Comparison of ENCODE assay signal across 21 cellular contexts in genomic region chr6:397056-397455, GRCh38. TPM values are rescaled to one million over a fixed set of nuclear protein-coding genes. Genes with fewer than 3 reads are reported as not detected.
DNase-seq lines count a peak whose midpoint lies in the region; ATAC-seq and TF ChIP-seq lines count a peak whose summit lies in the region.
"Had no signal": no experiment of that assay in that cellular context is flagged by ENCODE, and none has a peak within 500 bp of the region (broad histone marks: within the 10 kb centered on the region; RNA-seq: fewer than 3 reads in every experiment).

No MANE protein-coding gene starts in this region.

- H3K4me1 Mint-ChIP-seq in activated naive CD4-positive, alpha-beta T cell treated with anti-CD3 and anti-CD28 coated beads, Interleukin-2, amount 10 ng/mL, durations not matched to agents 7 days and 5 days: peaks cover 75% of the 10 kb centered on the region
- H3K4me1 Mint-ChIP-seq in activated T-helper 2 cell treated with anti-CD3 and anti-CD28 coated beads, Interferon-gamma antibody, Interleukin-2, Interleukin-4, amounts not matched to agents 10 μg/mL and 5 μg/mL and 100 μg/mL, durations not matched to agents 14 hours and 24 hours and 36 hours (ENCODE audit: low read depth): peaks cover 60% of the 10 kb centered on the region
- H3K4me1 Mint-ChIP-seq in stimulated activated naive B cell treated with anti-CD40 and anti-IgM and Interleukin-4, amounts not matched to agents 10 μg/mL and 1 μg/mL and 100 μg/mL, for 72 hours: peaks cover 55 to 83% of the 10 kb centered on the region in 2 donors

- H3K27ac Mint-ChIP-seq in activated naive CD4-positive, alpha-beta T cell treated with anti-CD3 and anti-CD28 coated beads, Interleukin-2, amount 10 ng/mL, durations not matched to agents 7 days and 5 days: peak overlapping the region; percentile 92
- H3K27ac Mint-ChIP-seq in activated T-helper 2 cell treated with anti-CD3 and anti-CD28 coated beads, Interferon-gamma antibody, Interleukin-2, Interleukin-4, amounts not matched to agents 10 μg/mL and 5 μg/mL and 100 μg/mL, durations not matched to agents 14 hours and 24 hours and 36 hours: peak overlapping the region; percentile 75
- peak overlapping the region; percentile 93 for H3K27ac Mint-ChIP-seq in stimulated activated naive B cell treated with anti-CD40 and anti-IgM and Interleukin-4, amounts not matched to agents 10 μg/mL and 1 μg/mL and 100 μg/mL, for 72 hours

- peaks cover 79% of the 10 kb centered on the region for H3K4me1 ChIP-seq in KMS-11 (ENCODE audit: low read depth, poor library complexity, severe bottlenecking)

- H3K27me3 ChIP-seq in KMS-11 (ENCODE audit: insufficient read depth, low read depth): peaks cover 3% of the 10 kb centered on the region; the same call in 1 of the 2 replicates
- H3K27me3 ChIP-seq: testis had no signal

- TF ChIP-seq CTCF in KMS-11 (conservative IDR thresholded peaks at IDR 0.05; ENCODE audit: low read depth, low read length): no peak

- intact Hi-C loops in activated T-helper 2 cell treated with anti-CD3 and anti-CD28 coated beads, Interferon-gamma antibody, Interleukin-2, Interleukin-4, amounts not matched to agents 10 μg/mL and 5 μg/mL and 100 μg/mL, durations not matched to agents 14 hours and 24 hours and 36 hours (cut with micrococcal nuclease): no loop called here

- CTCF ChIA-PET in activated naive CD4-positive, alpha-beta T cell treated with anti-CD3 and anti-CD28 coated beads, Interleukin-2, amount 10 ng/mL, durations not matched to agents 7 days and 5 days (lab: Charles Lee): interaction anchor here (1.0 to 1.4 kb wide), 3 partner anchors 11 to 325 kb away, joined by 4 to 10 read pairs (median 4); no protein-coding TSS in a partner anchor

- H3K9ac ChIP-seq in KMS-11: peak overlapping the region; percentile 98; the same call in 1 of the 2 replicates

- peak overlapping the region; percentile 88 for H3K27ac ChIP-seq in KMS-11
- H3K27ac ChIP-seq: breast epithelium, heart left ventricle, neutrophil, testis had no signal

- ATAC-seq in stimulated activated naive B cell treated with anti-CD40 and anti-IgM and Interleukin-4, amounts not matched to agents 10 μg/mL and 1 μg/mL and 100 μg/mL, for 72 hours (replicated peaks): no peak
- ATAC-seq in GM21576 (IDR thresholded peaks at IDR 0.05; ENCODE audit: unreplicated experiment): no peak
- no peak for ATAC-seq in GM21447 (IDR thresholded peaks at IDR 0.05; ENCODE audit: unreplicated experiment)
- ATAC-seq: heart left ventricle, mucosa of descending colon had no signal

- no peak for DNase-seq in activated naive CD4-positive, alpha-beta T cell treated with anti-CD3 and anti-CD28 coated beads, Interleukin-2, amount 10 ng/mL, durations not matched to agents 7 days and 5 days
- no peak for DNase-seq in activated naive CD4-positive, alpha-beta T cell treated with anti-CD3 and anti-CD28 coated beads, Interleukin-2, amount 50 U/mL, for 16 hours
- DNase-seq in activated T-helper 2 cell treated with anti-CD3 and anti-CD28 coated beads, Interferon-gamma antibody, Interleukin-2, Interleukin-4, amounts not matched to agents 10 μg/mL and 5 μg/mL and 100 μg/mL, durations not matched to agents 14 hours and 24 hours and 36 hours (ENCODE audit: low spot score): no peak
- no peak for DNase-seq in stimulated activated naive B cell treated with anti-CD40 and anti-IgM and Interleukin-4, amounts not matched to agents 10 μg/mL and 1 μg/mL and 100 μg/mL, for 72 hours
- no peak for DNase-seq in NOMO-1 treated with DMSO at 0.1 percent for 48 hours (lab: John Stamatoyannopoulos, UW; ENCODE audit: unreplicated experiment)
- DNase-seq: cortex of kidney, DND-41, heart left ventricle, immature natural killer cell, mucosa of descending colon, NCI-H1417, NCI-H2107, NCI-H526, retina, SW 1271, testis had no signal

- H3K27me3 Mint-ChIP-seq in activated naive CD4-positive, alpha-beta T cell treated with anti-CD3 and anti-CD28 coated beads, Interleukin-2, amount 10 ng/mL, durations not matched to agents 7 days and 5 days: no peaks in the 10 kb centered on the region
- no peaks in the 10 kb centered on the region for H3K27me3 Mint-ChIP-seq in activated T-helper 2 cell treated with anti-CD3 and anti-CD28 coated beads, Interferon-gamma antibody, Interleukin-2, Interleukin-4, amounts not matched to agents 10 μg/mL and 5 μg/mL and 100 μg/mL, durations not matched to agents 14 hours and 24 hours and 36 hours (ENCODE audit: low read depth)
- peaks cover 5 to 6% of the 10 kb centered on the region in 2 donors for H3K27me3 Mint-ChIP-seq in stimulated activated naive B cell treated with anti-CD40 and anti-IgM and Interleukin-4, amounts not matched to agents 10 μg/mL and 1 μg/mL and 100 μg/mL, for 72 hours

- no peaks in the 10 kb centered on the region for H3K9me3 Mint-ChIP-seq in activated naive CD4-positive, alpha-beta T cell treated with anti-CD3 and anti-CD28 coated beads, Interleukin-2, amount 10 ng/mL, durations not matched to agents 7 days and 5 days
- no peaks in the 10 kb centered on the region for H3K9me3 Mint-ChIP-seq in activated T-helper 2 cell treated with anti-CD3 and anti-CD28 coated beads, Interferon-gamma antibody, Interleukin-2, Interleukin-4, amounts not matched to agents 10 μg/mL and 5 μg/mL and 100 μg/mL, durations not matched to agents 14 hours and 24 hours and 36 hours
- peaks cover 0 to 4% of the 10 kb centered on the region in 2 donors for H3K9me3 Mint-ChIP-seq in stimulated activated naive B cell treated with anti-CD40 and anti-IgM and Interleukin-4, amounts not matched to agents 10 μg/mL and 1 μg/mL and 100 μg/mL, for 72 hours
- H3K9me3 Mint-ChIP-seq: immature natural killer cell had no signal

- peaks cover 82% of the 10 kb centered on the region for H3K36me3 Mint-ChIP-seq in activated naive CD4-positive, alpha-beta T cell treated with anti-CD3 and anti-CD28 coated beads, Interleukin-2, amount 10 ng/mL, durations not matched to agents 7 days and 5 days
- peaks cover 93% of the 10 kb centered on the region for H3K36me3 Mint-ChIP-seq in activated T-helper 2 cell treated with anti-CD3 and anti-CD28 coated beads, Interferon-gamma antibody, Interleukin-2, Interleukin-4, amounts not matched to agents 10 μg/mL and 5 μg/mL and 100 μg/mL, durations not matched to agents 14 hours and 24 hours and 36 hours (ENCODE audit: low read depth)
- H3K36me3 Mint-ChIP-seq in stimulated activated naive B cell treated with anti-CD40 and anti-IgM and Interleukin-4, amounts not matched to agents 10 μg/mL and 1 μg/mL and 100 μg/mL, for 72 hours: peaks cover 74 to 84% of the 10 kb centered on the region in 2 donors

- peaks cover 100% of the 10 kb centered on the region for H3K79me2 ChIP-seq in KMS-11 (ENCODE audit: insufficient read depth, low read depth)

- H3K4me2 ChIP-seq in KMS-11: peak overlapping the region; percentile 82

- no peak overlapping the region for H3K4me3 ChIP-seq in KMS-11 (IDR thresholded peaks at IDR 0.05; ENCODE audit: insufficient read depth, low read depth, low read length)
- H3K4me3 ChIP-seq: breast epithelium, heart left ventricle, mucosa of descending colon, testis had no signal

- peaks cover 61% of the 10 kb centered on the region for H3K36me3 ChIP-seq in KMS-11 (ENCODE audit: insufficient read depth)
- H3K36me3 ChIP-seq: breast epithelium, heart left ventricle, neutrophil had no signal

- H3K4me3 Mint-ChIP-seq in activated naive CD4-positive, alpha-beta T cell treated with anti-CD3 and anti-CD28 coated beads, Interleukin-2, amount 10 ng/mL, durations not matched to agents 7 days and 5 days: peak overlapping the region; percentile 64
- peak overlapping the region; percentile 79 for H3K4me3 Mint-ChIP-seq in activated T-helper 2 cell treated with anti-CD3 and anti-CD28 coated beads, Interferon-gamma antibody, Interleukin-2, Interleukin-4, amounts not matched to agents 10 μg/mL and 5 μg/mL and 100 μg/mL, durations not matched to agents 14 hours and 24 hours and 36 hours (ENCODE audit: low read depth)
- H3K4me3 Mint-ChIP-seq in stimulated activated naive B cell treated with anti-CD40 and anti-IgM and Interleukin-4, amounts not matched to agents 10 μg/mL and 1 μg/mL and 100 μg/mL, for 72 hours: peak overlapping the region; percentile 74 to 76
- H3K4me3 Mint-ChIP-seq: immature natural killer cell had no signal

- no peak overlapping the region for H2AFZ ChIP-seq in KMS-11 (ENCODE audit: low read depth)

- peaks cover 79% of the 10 kb centered on the region for H4K20me1 ChIP-seq in KMS-11 (ENCODE audit: insufficient read depth)

RNA-seq across cellular contexts. Expression of gene IRF4, which starts 5.5 kb away (rescaled TPM):
- 1,053 and 1,062 TPM in 2 replicates for total RNA-seq in activated T-helper 2 cell treated with anti-CD3 and anti-CD28 coated beads, Interferon-gamma antibody, Interleukin-2, Interleukin-4, amounts not matched to agents 10 μg/mL and 5 μg/mL and 100 μg/mL, durations not matched to agents 14 hours and 24 hours and 36 hours
